Comparison of ENCODE assay signal across 24 cellular contexts in the genomic region with DNA sequence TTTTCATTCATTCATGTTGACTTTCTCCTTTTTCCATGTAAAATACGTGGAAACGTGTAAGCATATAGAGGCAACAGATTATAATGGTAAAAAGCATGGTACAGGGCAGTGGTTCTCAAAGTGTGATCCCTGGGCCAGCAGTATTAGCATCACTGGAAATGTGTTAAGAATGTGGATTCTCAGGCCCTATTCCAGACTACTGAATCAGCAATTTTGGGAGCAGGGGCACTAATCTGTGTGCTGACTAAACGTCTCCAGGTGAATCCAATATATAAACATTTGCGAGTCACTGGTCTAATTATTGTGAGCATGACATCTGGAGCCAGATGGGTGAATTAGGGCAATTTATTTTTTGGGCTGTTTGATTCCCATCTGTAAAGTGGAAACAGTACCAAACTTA. TPM values are rescaled to one million over a fixed set of nuclear protein-coding genes. Genes with fewer than 3 reads are reported as not detected.
"Had no signal": no experiment of that assay in that cellular context is flagged by ENCODE, and none has a peak within 500 bp of the region (broad histone marks: within the 10 kb centered on the region; RNA-seq: fewer than 3 reads in every experiment).

No MANE protein-coding gene starts in this region.

- H3K27me3 ChIP-seq: uterus had no signal

- ATAC-seq: left cardiac atrium; left lung; lower lobe of right lung; naive thymus-derived CD8-positive, alpha-beta T cell; pancreas; right cardiac atrium; stimulated activated effector memory CD8-positive, alpha-beta T cell treated with anti-CD3 and anti-CD28 coated beads, Interleukin-12 subunit alpha, Interleukin-12 subunit beta, amount 100 ng/mL, for 72 hours; stimulated activated naive CD8-positive, alpha-beta T cell treated with anti-CD3 and anti-CD28 coated beads, Interleukin-15, amount 100 ng/mL, for 72 hours had no signal

- H3K36me3 ChIP-seq: left lung, lower lobe of right lung, pancreas, prostate gland, sigmoid colon, spleen, tibial nerve, uterus had no signal

- DNase-seq: kidney glomerular epithelial cell; left cardiac atrium; left lung; lower lobe of right lung; mammary epithelial cell; mesenchymal stem cell; naive thymus-derived CD8-positive, alpha-beta T cell; nucleus accumbens; pancreas; posterior cingulate gyrus; retina; right cardiac atrium; sigmoid colon; small intestine; spleen; stimulated activated CD4-positive, alpha-beta T cell treated with anti-CD3 and anti-CD28 coated beads, Interleukin-4, amount 100 ng/mL, for 24 hours; stimulated activated naive CD4-positive, alpha-beta T cell treated with Interleukin-2 at 50 U/mL for 16 hours; stimulated activated naive CD8-positive, alpha-beta T cell treated with anti-CD3 and anti-CD28 coated beads, Interleukin-15, amount 100 ng/mL, for 72 hours; substantia nigra; uterus had no signal

- H3K27ac ChIP-seq: left lung, lower lobe of right lung, pancreas, sigmoid colon, spleen, tibial nerve, uterus had no signal

- FAIRE-seq: keratinocyte, pancreas, small intestine had no signal

- H3K4me3 ChIP-seq: left lung, lower lobe of right lung, pancreas, prostate gland, sigmoid colon, spleen, tibial nerve, uterus had no signal

- H3K4me1 ChIP-seq: left lung, lower lobe of right lung, pancreas, prostate gland, uterus had no signal

- H3K9me3 ChIP-seq: left lung, lower lobe of right lung, pancreas, prostate gland, tibial nerve, uterus had no signal

RNA-seq across cellular contexts. Expression of gene GPR158, which starts 5.1 kb away (rescaled TPM):
- total RNA-seq: mammary epithelial cell; naive thymus-derived CD8-positive, alpha-beta T cell had no signal
- polyA plus RNA-seq: keratinocyte; mammary epithelial cell; naive thymus-derived CD8-positive, alpha-beta T cell had no signal
